Comparison of ENCODE assay signal across 11 cellular contexts in genomic region chr9:137243626-137244485, GRCh38. TPM values are rescaled to one million over a fixed set of nuclear protein-coding genes. Genes with fewer than 3 reads are reported as not detected.
DNase-seq lines count a peak whose midpoint lies in the region; ATAC-seq lines count a peak whose summit lies in the region.
"Had no signal": no experiment of that assay in that cellular context is flagged by ENCODE, and none has a peak within 500 bp of the region (broad histone marks: within the 10 kb centered on the region; RNA-seq: fewer than 3 reads in every experiment).

No MANE protein-coding gene starts in this region.

- H4K91ac ChIP-seq in trophoblast cell (ENCODE audit: low read depth, low read length) = no peak overlapping the region

- H4K8ac ChIP-seq in trophoblast cell (ENCODE audit: low read depth, low read length) = no peak overlapping the region

- H4K20me1 ChIP-seq in Karpas-422 (ENCODE audit: insufficient read depth, low read depth, low read length) = peaks cover 24% of the 10 kb centered on the region

- H2BK12ac ChIP-seq in trophoblast cell (ENCODE audit: low read length) = no peak overlapping the region

- no peak overlapping the region for H4K12ac ChIP-seq in trophoblast cell (ENCODE audit: low read depth, low read length)

- no peaks in the 10 kb centered on the region for H3K9me3 Mint-ChIP-seq in T-helper 2 cell treated with Interferon-gamma antibody and Interleukin-4, amounts not matched to agents 5 μg/mL and 100 μg/mL, for 36 hours
- H3K9me3 Mint-ChIP-seq in activated naive CD8-positive, alpha-beta T cell treated with anti-CD3 and anti-CD28 coated beads for 36 hours = no peaks in the 10 kb centered on the region

- no peak overlapping the region for H3K9ac ChIP-seq in Karpas-422 (ENCODE audit: low read length)
- H3K9ac ChIP-seq in trophoblast cell (ENCODE audit: low read length) = no peak overlapping the region

- peaks cover 21% of the 10 kb centered on the region for H3K4me1 ChIP-seq in Karpas-422 (ENCODE audit: low read length)
- H3K4me1 ChIP-seq in trophoblast cell (ENCODE audit: control insufficient read depth in 1 of 2, insufficient read depth in 2 of 2, low read length in 2 of 2) = peaks cover 12 to 19% of the 10 kb centered on the region in 2 experiments

- ATAC-seq in HG03469 (IDR thresholded peaks at IDR 0.05; ENCODE audit: unreplicated experiment) (no peak), GM18498 (IDR thresholded peaks at IDR 0.05; ENCODE audit: unreplicated experiment) (no peak)
- ATAC-seq: heart left ventricle had no signal

- H2AFZ ChIP-seq in Karpas-422 (ENCODE audit: low read length) = no peak overlapping the region
- H2AFZ ChIP-seq in trophoblast cell (ENCODE audit: insufficient read depth, low read length, poor library complexity) = no peak overlapping the region

- no peak overlapping the region for H3K23ac ChIP-seq in trophoblast cell (ENCODE audit: low read length)

- H3K27ac ChIP-seq in Karpas-422 (ENCODE audit: low read length) (no peak overlapping the region), trophoblast cell (ENCODE audit: low read depth, low read length) (no peak overlapping the region)
- H3K27ac ChIP-seq: C4-2B, SJCRH30 had no signal

- H3K18ac ChIP-seq in trophoblast cell (ENCODE audit: low read length) = no peak overlapping the region

- H2BK5ac ChIP-seq in trophoblast cell (ENCODE audit: low read depth, low read length, poor library complexity) = no peak overlapping the region

- H3K79me2 ChIP-seq in Karpas-422 (ENCODE audit: low read length) = 0 out of 2 replicates have a peak, but pooled peaks cover 5% of the 10 kb centered on the region
- H3K79me2 ChIP-seq in trophoblast cell (ENCODE audit: control insufficient read depth, insufficient read depth, low read length, poor library complexity) = peaks cover 14% of the 10 kb centered on the region

- H3K9me3 ChIP-seq in Karpas-422 (ENCODE audit: low read length) (no peaks in the 10 kb centered on the region), trophoblast cell (ENCODE audit: insufficient read depth, low read depth, low read length) (peaks cover 3% of the 10 kb centered on the region)
- H3K9me3 ChIP-seq: heart left ventricle, SJCRH30 had no signal

- no peak overlapping the region for H3K27ac Mint-ChIP-seq in T-helper 2 cell treated with Interferon-gamma antibody and Interleukin-4, amounts not matched to agents 5 μg/mL and 100 μg/mL, for 36 hours
- H3K27ac Mint-ChIP-seq in activated naive CD8-positive, alpha-beta T cell treated with anti-CD3 and anti-CD28 coated beads for 36 hours = no peak overlapping the region

- H3K36me3 Mint-ChIP-seq in T-helper 2 cell treated with Interferon-gamma antibody and Interleukin-4, amounts not matched to agents 5 μg/mL and 100 μg/mL, for 36 hours (ENCODE audit: low read depth) = peaks cover 23% of the 10 kb centered on the region
- H3K36me3 Mint-ChIP-seq in activated naive CD8-positive, alpha-beta T cell treated with anti-CD3 and anti-CD28 coated beads for 36 hours = peaks cover 24% of the 10 kb centered on the region

- H3K4me2 ChIP-seq in Karpas-422 (ENCODE audit: low read depth, low read length, poor library complexity, severe bottlenecking) (no peak overlapping the region), trophoblast cell (ENCODE audit: low read length) (no peak overlapping the region)

- peaks cover 17% of the 10 kb centered on the region for H3K4me1 Mint-ChIP-seq in T-helper 2 cell treated with Interferon-gamma antibody and Interleukin-4, amounts not matched to agents 5 μg/mL and 100 μg/mL, for 36 hours (ENCODE audit: low read depth)
- peaks cover 18% of the 10 kb centered on the region for H3K4me1 Mint-ChIP-seq in activated naive CD8-positive, alpha-beta T cell treated with anti-CD3 and anti-CD28 coated beads for 36 hours

- no peak overlapping the region for H3K4me3 ChIP-seq in Karpas-422 (ENCODE audit: low read length)
- peak overlapping the region; percentile 42 for H3K4me3 ChIP-seq in trophoblast cell (ENCODE audit: low read depth, low read length)
- H3K4me3 ChIP-seq: SJCRH30 had no signal

- H2BK120ac ChIP-seq in trophoblast cell (ENCODE audit: insufficient read depth, low read length, poor library complexity) = no peak overlapping the region

- peak overlapping the region; percentile 89 for H3K4me3 Mint-ChIP-seq in T-helper 2 cell treated with Interferon-gamma antibody and Interleukin-4, amounts not matched to agents 5 μg/mL and 100 μg/mL, for 36 hours
- H3K4me3 Mint-ChIP-seq in activated naive CD8-positive, alpha-beta T cell treated with anti-CD3 and anti-CD28 coated beads for 36 hours = peak overlapping the region; percentile 25

- H3K27me3 Mint-ChIP-seq in T-helper 2 cell treated with Interferon-gamma antibody and Interleukin-4, amounts not matched to agents 5 μg/mL and 100 μg/mL, for 36 hours (ENCODE audit: low read depth) = peaks cover 2% of the 10 kb centered on the region
- no peaks in the 10 kb centered on the region for H3K27me3 Mint-ChIP-seq in activated naive CD8-positive, alpha-beta T cell treated with anti-CD3 and anti-CD28 coated beads for 36 hours

- H3K27me3 ChIP-seq in Karpas-422 (ENCODE audit: low read length) (no peaks in the 10 kb centered on the region), trophoblast cell (ENCODE audit: insufficient read depth, low read length) (no peaks in the 10 kb centered on the region)
- H3K27me3 ChIP-seq: heart left ventricle had no signal

- H3K4ac ChIP-seq in trophoblast cell (ENCODE audit: low read depth, low read length) = no peak overlapping the region

- H2AK5ac ChIP-seq in trophoblast cell (ENCODE audit: low read length) = no peak overlapping the region

- no peaks in the 10 kb centered on the region for H3K9me2 ChIP-seq in Karpas-422 (replicated peaks; ENCODE audit: insufficient read depth, low read length)

- H3K79me1 ChIP-seq in trophoblast cell (ENCODE audit: low read length) = peaks cover 8% of the 10 kb centered on the region

- WGBS in trophoblast cell (ENCODE audit: extremely low coverage, insufficient coverage, insufficient read length) = no CpG with 5 or more reads among the region's 15 CpGs

- H3K14ac ChIP-seq in trophoblast cell (ENCODE audit: low read length) = no peak overlapping the region

- no peak for DNase-seq in T-helper 2 cell treated with Interferon-gamma antibody and Interleukin-4, amounts not matched to agents 5 μg/mL and 100 μg/mL, for 36 hours (ENCODE audit: low spot score)
- DNase-seq in T-helper 2 cell (no peak), Karpas-422 (peak; percentile 82), trophoblast cell (peak; percentile 50 to 57), NCI-H524 (lab: John Stamatoyannopoulos, UW) (no peak)
- no peak for DNase-seq in activated naive CD8-positive, alpha-beta T cell treated with anti-CD3 and anti-CD28 coated beads for 36 hours
- DNase-seq: heart left ventricle, SJCRH30 had no signal

- peaks cover 17% of the 10 kb centered on the region for H3K36me3 ChIP-seq in Karpas-422 (ENCODE audit: insufficient read depth, low read length)
- H3K36me3 ChIP-seq in trophoblast cell (ENCODE audit: control insufficient read depth in 1 of 2, insufficient read depth in 2 of 2, low read length in 2 of 2) = peaks cover 22 to 24% of the 10 kb centered on the region in 2 experiments

RNA-seq across cellular contexts. Expression of gene TUBB4B, which starts 2.8 kb away (rescaled TPM):
- 97.1 and 152 TPM in 2 replicates for total RNA-seq in Karpas-422 (2014; rRNA removed; shearing (Covaris generic); ENCODE audit: low replicate concordance)
- 100 to 1,000 TPM; 271 to 274 TPM for total RNA-seq in activated naive CD8-positive, alpha-beta T cell treated with anti-CD3 and anti-CD28 coated beads for 36 hours
- polyA plus RNA-seq in trophoblast cell (2013) = 432 and 443 TPM in 2 replicates

RNA-seq across cellular contexts. Expression of gene STPG3, which starts 7.2 kb away (rescaled TPM):
- 0.61 and 0.86 TPM in 2 replicates for total RNA-seq in Karpas-422 (2014; rRNA removed; shearing (Covaris generic); ENCODE audit: low replicate concordance)
- total RNA-seq in activated naive CD8-positive, alpha-beta T cell treated with anti-CD3 and anti-CD28 coated beads for 36 hours = not detected
- not detected in 2 replicates for polyA plus RNA-seq in trophoblast cell (2013)
- total RNA-seq: SJCRH30 had no signal

RNA-seq across cellular contexts. Expression of gene NELFB, which starts 11.3 kb away (rescaled TPM):
- total RNA-seq in Karpas-422 (2014; rRNA removed; shearing (Covaris generic); ENCODE audit: low replicate concordance) = 17.8 and 42.7 TPM in 2 replicates
- total RNA-seq in activated naive CD8-positive, alpha-beta T cell treated with anti-CD3 and anti-CD28 coated beads for 36 hours = 10 to 100 TPM; 54.4 to 56.4 TPM
- polyA plus RNA-seq in trophoblast cell (2013) = 33.0 and 34.2 TPM in 2 replicates

RNA-seq across cellular contexts. Expression of gene SLC34A3, which starts 13.2 kb away (rescaled TPM):
- total RNA-seq in Karpas-422 (2014; rRNA removed; shearing (Covaris generic); ENCODE audit: low replicate concordance) = not detected in 2 replicates
- not detected for total RNA-seq in activated naive CD8-positive, alpha-beta T cell treated with anti-CD3 and anti-CD28 coated beads for 36 hours
- polyA plus RNA-seq in trophoblast cell (2013) = not detected in 2 replicates
- total RNA-seq: heart left ventricle had no signal
- polyA plus RNA-seq: heart left ventricle had no signal

RNA-seq across cellular contexts. Expression of gene RNF224, which starts 16.6 kb away (rescaled TPM):
- total RNA-seq in Karpas-422 (2014; rRNA removed; shearing (Covaris generic); ENCODE audit: low replicate concordance) = 0.37 TPM in 1 of 2 replicates, not detected in the other
- not detected for total RNA-seq in activated naive CD8-positive, alpha-beta T cell treated with anti-CD3 and anti-CD28 coated beads for 36 hours
- 0.06 TPM in 1 of 2 replicates, not detected in the other for polyA plus RNA-seq in trophoblast cell (2013)
- total RNA-seq: heart left ventricle, SJCRH30 had no signal
- polyA plus RNA-seq: heart left ventricle had no signal

Comparison
In these comparisons a context has a peak if more than half of its experiments do, and no peak if none do; other contexts are left out.
1. DNase-seq: peak in Karpas-422 (single experiment) and trophoblast cell (2 of 2); none in T-helper 2 cell treated with Interferon-gamma antibody and Interleukin-4, amounts not matched to agents 5 μg/mL and 100 μg/mL, for 36 hours (single experiment), T-helper 2 cell (0 of 5), activated naive CD8-positive, alpha-beta T cell treated with anti-CD3 and anti-CD28 coated beads for 36 hours (single experiment) and NCI-H524 (0 of 2).